ENCODE assay signal across 18 cellular contexts in genomic region chr1:225362805-225363204, GRCh38.
"Had no signal": no experiment of that assay in that cellular context is flagged by ENCODE, and none has a peak within 500 bp of the region (broad histone marks: within the 10 kb centered on the region; RNA-seq: fewer than 3 reads in every experiment).

No MANE protein-coding gene starts in this region.

- H3K9me3 Mint-ChIP-seq: effector memory CD8-positive, alpha-beta T cell; immature natural killer cell; naive thymus-derived CD8-positive, alpha-beta T cell; stimulated activated memory B cell treated with anti-CD40 and anti-IgM and Interleukin-4, amounts not matched to agents 10 μg/mL and 1 μg/mL and 100 μg/mL, for 72 hours; stimulated activated naive CD8-positive, alpha-beta T cell treated with anti-CD3 and anti-CD28 coated beads, Interleukin-15, Interleukin-2, amounts not matched to agents 100 ng/mL and 50 ng/mL, for 24 hours had no signal

- DNase-seq: effector memory CD8-positive, alpha-beta T cell; esophagus squamous epithelium; foreskin fibroblast; glutamatergic neuron; immature natural killer cell; left lung; mucosa of descending colon; naive thymus-derived CD8-positive, alpha-beta T cell; psoas muscle; retina; right lobe of liver; stimulated activated CD4-positive, alpha-beta T cell treated with anti-CD3 and anti-CD28 coated beads, Interleukin-1b, Interleukin-23, amount 100 ng/mL, for 48 hours; stimulated activated CD4-positive, alpha-beta T cell treated with anti-CD3 and anti-CD28 coated beads, Interleukin-4, amount 100 ng/mL, for 24 hours; tibial artery; uterus had no signal

- H3K27ac Mint-ChIP-seq: effector memory CD8-positive, alpha-beta T cell; stimulated activated memory B cell treated with anti-CD40 and anti-IgM and Interleukin-4, amounts not matched to agents 10 μg/mL and 1 μg/mL and 100 μg/mL, for 72 hours; stimulated activated naive CD8-positive, alpha-beta T cell treated with anti-CD3 and anti-CD28 coated beads, Interleukin-15, Interleukin-2, amounts not matched to agents 100 ng/mL and 50 ng/mL, for 24 hours had no signal

- H3K4me1 Mint-ChIP-seq: stimulated activated memory B cell treated with anti-CD40 and anti-IgM and Interleukin-4, amounts not matched to agents 10 μg/mL and 1 μg/mL and 100 μg/mL, for 72 hours had no signal

- H3K4me3 Mint-ChIP-seq: effector memory CD8-positive, alpha-beta T cell; immature natural killer cell; naive thymus-derived CD8-positive, alpha-beta T cell; stimulated activated memory B cell treated with anti-CD40 and anti-IgM and Interleukin-4, amounts not matched to agents 10 μg/mL and 1 μg/mL and 100 μg/mL, for 72 hours; stimulated activated naive CD8-positive, alpha-beta T cell treated with anti-CD3 and anti-CD28 coated beads, Interleukin-15, Interleukin-2, amounts not matched to agents 100 ng/mL and 50 ng/mL, for 24 hours had no signal

- H3K36me3 Mint-ChIP-seq: immature natural killer cell; naive thymus-derived CD8-positive, alpha-beta T cell; stimulated activated memory B cell treated with anti-CD40 and anti-IgM and Interleukin-4, amounts not matched to agents 10 μg/mL and 1 μg/mL and 100 μg/mL, for 72 hours had no signal

- ATAC-seq: effector memory CD8-positive, alpha-beta T cell; gastroesophageal sphincter; left lung; mucosa of descending colon; naive thymus-derived CD8-positive, alpha-beta T cell; psoas muscle; right lobe of liver; stimulated activated memory B cell treated with anti-CD40 and anti-IgM and Interleukin-4, amounts not matched to agents 10 μg/mL and 1 μg/mL and 100 μg/mL, for 72 hours had no signal
